In genomic region chr10:116756277-116756676, GRCh38 we compare ENCODE assay signal across 12 cellular contexts. TPM values are rescaled to one million over a fixed set of nuclear protein-coding genes. Genes with fewer than 3 reads are reported as not detected.
DNase-seq lines count a peak whose midpoint lies in the region; ATAC-seq and TF ChIP-seq lines count a peak whose summit lies in the region.
"Had no signal": no experiment of that assay in that cellular context is flagged by ENCODE, and none has a peak within 500 bp of the region (broad histone marks: within the 10 kb centered on the region; RNA-seq: fewer than 3 reads in every experiment).

No MANE protein-coding gene starts in this region.

- ATAC-seq in left cardiac atrium (peak; percentile 87 to 89), GM19023 (IDR thresholded peaks at IDR 0.05; ENCODE audit: unreplicated experiment) (no peak)

- H3K79me2 ChIP-seq in ACC112 (ENCODE audit: control insufficient read depth, insufficient read depth, low read length, unreplicated experiment) (no peaks in the 10 kb centered on the region), parathyroid adenoma (no peaks in the 10 kb centered on the region)

- no peak overlapping the region for H3K27ac ChIP-seq in ACC112 (ENCODE audit: low read depth, low read length)
- peak overlapping the region; percentile 91 for H3K27ac ChIP-seq in caudate nucleus (ENCODE audit: low read depth, low read length)
- no peak overlapping the region for H3K27ac ChIP-seq in parathyroid adenoma
- H3K27ac ChIP-seq in neuronal stem cell (replicated peaks; ENCODE audit: low read length): no peak overlapping the region
- H3K27ac ChIP-seq: HL-60, testis, VCaP had no signal

- H2BK120ac ChIP-seq in neuronal stem cell (ENCODE audit: low read depth, low read length): no peak overlapping the region

- no peak overlapping the region for H2BK15ac ChIP-seq in neuronal stem cell (ENCODE audit: low read length)

- no peak overlapping the region for H4K91ac ChIP-seq in neuronal stem cell (ENCODE audit: low read depth, low read length, poor library complexity)

- no peak overlapping the region for H2BK12ac ChIP-seq in neuronal stem cell (ENCODE audit: low read length)

- no peak overlapping the region for H3K18ac ChIP-seq in neuronal stem cell (ENCODE audit: low read length)

- H3K23ac ChIP-seq in neuronal stem cell (ENCODE audit: low read depth, low read length, poor library complexity): no peak overlapping the region

- H3K27me3 ChIP-seq in ACC112 (ENCODE audit: insufficient read depth, low read length) (no peaks in the 10 kb centered on the region), parathyroid adenoma (ENCODE audit: control insufficient read depth, insufficient read depth, low read length) (no peaks in the 10 kb centered on the region), neuronal stem cell (ENCODE audit: control insufficient read depth in 3 of 3, insufficient read depth in 3 of 3, low read depth in 1 of 3, low read length in 3 of 3) (peaks cover 0 to 8% (median 0%) of the 10 kb centered on the region in 3 experiments)
- H3K27me3 ChIP-seq: testis had no signal

- peak in 59 of 61 donors; percentile 8 to 92 (median 77) for DNase-seq in caudate nucleus (lab: John Stamatoyannopoulos, UW)
- no peak for DNase-seq in left cardiac atrium
- no peak for DNase-seq in neuronal stem cell (ENCODE audit: low spot score)
- no peak for DNase-seq in stimulated activated CD4-positive, alpha-beta T cell treated with anti-CD3 and anti-CD28 coated beads, Interleukin-4, amount 100 ng/mL, for 4 hours
- DNase-seq in SIG-M5 treated with dmso at 0.1 percent for 504 hours (lab: John Stamatoyannopoulos, UW; ENCODE audit: unreplicated experiment): no peak
- DNase-seq: 8988T, testis had no signal

- no CpG with 5 or more reads among the region's 8 CpGs for WGBS in neuronal stem cell (ENCODE audit: extremely low coverage in 2 of 2, insufficient read length in 2 of 2, insufficient replicate concordance in 1 of 2), 2 donors

- no peak overlapping the region for H2AK5ac ChIP-seq in neuronal stem cell (ENCODE audit: low read depth, low read length)

- no peak for TF ChIP-seq CTCF in parathyroid adenoma (IDR thresholded peaks at IDR 0.05)

- H3K9me3 ChIP-seq in parathyroid adenoma (ENCODE audit: control insufficient read depth, low read length) (no peaks in the 10 kb centered on the region), neuronal stem cell (replicated peaks in 1 of 2; ENCODE audit: control insufficient read depth in 2 of 2, insufficient read depth in 1 of 2, low read depth in 1 of 2, low read length in 2 of 2) (no peaks in the 10 kb centered on the region)
- H3K9me3 ChIP-seq: testis had no signal

- no peaks in the 10 kb centered on the region for H3K79me1 ChIP-seq in neuronal stem cell (ENCODE audit: low read depth, low read length)

- no peak overlapping the region for H3K14ac ChIP-seq in neuronal stem cell (ENCODE audit: low read length)

- intact Hi-C loops in left cardiac atrium (cut with DNase I): no loop called here

- H3K36me3 ChIP-seq in ACC112 (ENCODE audit: insufficient read depth, low read length) (no peaks in the 10 kb centered on the region), parathyroid adenoma (ENCODE audit: control insufficient read depth, insufficient read depth, low read length) (no peaks in the 10 kb centered on the region), neuronal stem cell (replicated peaks in 1 of 2; ENCODE audit: control insufficient read depth in 2 of 2, insufficient read depth in 2 of 2, low read length in 2 of 2) (no peaks in the 10 kb centered on the region)

- H3K4me1 ChIP-seq in ACC112 (ENCODE audit: control insufficient read depth, insufficient read depth, low read length, unreplicated experiment): peaks cover 29% of the 10 kb centered on the region
- H3K4me1 ChIP-seq in parathyroid adenoma: peaks cover 3% of the 10 kb centered on the region
- no peaks in the 10 kb centered on the region for H3K4me1 ChIP-seq in neuronal stem cell (ENCODE audit: control insufficient read depth in 2 of 2, insufficient read depth in 1 of 2, low read depth in 1 of 2, low read length in 2 of 2)
- H3K4me1 ChIP-seq: testis had no signal

- H3K9ac ChIP-seq in parathyroid adenoma: no peak overlapping the region
- H3K9ac ChIP-seq in neuronal stem cell (ENCODE audit: low read depth, low read length, poor library complexity): no peak overlapping the region

- no peak overlapping the region for H3K4me2 ChIP-seq in parathyroid adenoma (ENCODE audit: low read length)
- no peak overlapping the region for H3K4me2 ChIP-seq in neuronal stem cell (ENCODE audit: insufficient read depth, low read length, poor library complexity, severe bottlenecking)

- H2AFZ ChIP-seq in ACC112 (ENCODE audit: low read length, unreplicated experiment): peak overlapping the region; percentile 9
- H2AFZ ChIP-seq in parathyroid adenoma: peak overlapping the region; percentile 66
- no peak overlapping the region for H2AFZ ChIP-seq in neuronal stem cell (ENCODE audit: low read length)

- H3K4me3 ChIP-seq in ACC112 (ENCODE audit: low read depth, low read length) (no peak overlapping the region), parathyroid adenoma (ENCODE audit: low read depth, low read length) (no peak overlapping the region), neuronal stem cell (ENCODE audit: low read length in 2 of 2) (no peak overlapping the region)
- H3K4me3 ChIP-seq: testis had no signal

- no peak overlapping the region for H3K4ac ChIP-seq in neuronal stem cell (ENCODE audit: low read length)

- no peak overlapping the region for H2BK5ac ChIP-seq in neuronal stem cell (ENCODE audit: low read length)

- no peak overlapping the region for H4K8ac ChIP-seq in neuronal stem cell (ENCODE audit: low read depth, low read length)

RNA-seq across cellular contexts. Expression of gene HSPA12A, which starts 13.9 kb away (rescaled TPM):
- total RNA-seq in left cardiac atrium: 10 to 100 TPM; 16.6 to 23.4 TPM
- polyA plus RNA-seq in neuronal stem cell (2013, experiment 1 of 2): 3.1 TPM
- polyA plus RNA-seq in neuronal stem cell (2013, experiment 2 of 2): 3.2 TPM

Comparison
In these comparisons a context has a peak if more than half of its experiments do, and no peak if none do; other contexts are left out.
1. DNase-seq: peak in caudate nucleus (59 of 61); none in left cardiac atrium (single experiment), neuronal stem cell (single experiment), stimulated activated CD4-positive, alpha-beta T cell treated with anti-CD3 and anti-CD28 coated beads, Interleukin-4, amount 100 ng/mL, for 4 hours (0 of 2) and SIG-M5 treated with dmso at 0.1 percent for 504 hours (single experiment).